8 cellular contexts compared by ENCODE assay signal in genomic region chr11:61828629-61829407, GRCh38. TPM values are rescaled to one million over a fixed set of nuclear protein-coding genes. Genes with fewer than 3 reads are reported as not detected.
A peak's percentile ranks its signal among the peaks of the same experiment; 100 is the strongest.
DNase-seq lines count a peak whose midpoint lies in the region; ATAC-seq and TF ChIP-seq lines count a peak whose summit lies in the region.

No MANE protein-coding gene starts in this region.

- H3K27me3 ChIP-seq in ACC112 (ENCODE audit: insufficient read depth, low read length) (no peaks in the 10 kb centered on the region), lung (ENCODE audit: control insufficient read depth, insufficient read depth) (no peaks in the 10 kb centered on the region), subcutaneous abdominal adipose tissue (ENCODE audit: control insufficient read depth in 5 of 5, insufficient read depth in 4 of 5, low read length in 5 of 5) (peaks cover 0 to 4% (median 0%) of the 10 kb centered on the region in 5 donors)

- no peaks in the 10 kb centered on the region for H3K36me3 ChIP-seq in ACC112 (ENCODE audit: insufficient read depth, low read length)
- no peaks in the 10 kb centered on the region for H3K36me3 ChIP-seq in lung (ENCODE audit: control insufficient read depth in 2 of 2, insufficient read depth in 2 of 2, low read length in 2 of 2)
- H3K36me3 ChIP-seq in subcutaneous abdominal adipose tissue (ENCODE audit: control insufficient read depth in 5 of 5, insufficient read depth in 5 of 5, low read length in 5 of 5) = no peaks in the 10 kb centered on the region

- WGBS in lung, 2 donors = 1% methylated on average over 50 to 55 of the region's 55 CpGs

- H3K4me3 ChIP-seq in ACC112 (ENCODE audit: low read depth, low read length) = peak overlapping the region; percentile 88
- H3K4me3 ChIP-seq in GM12875 (ENCODE audit: low read depth, low read length) = peak overlapping the region; percentile 97
- peak overlapping the region; percentile 54 for H3K4me3 ChIP-seq in lung
- peak overlapping the region; percentile 51 to 77 (median 68) for H3K4me3 ChIP-seq in subcutaneous abdominal adipose tissue (ENCODE audit: low read depth in 1 of 5, low read length in 5 of 5)

- H3K4me1 ChIP-seq in ACC112 (ENCODE audit: control insufficient read depth, insufficient read depth, low read length, unreplicated experiment) = peaks cover 21% of the 10 kb centered on the region
- peaks cover 0 to 10% of the 10 kb centered on the region in 2 donors for H3K4me1 ChIP-seq in lung (ENCODE audit: control insufficient read depth in 2 of 2, insufficient read depth in 2 of 2, low read length in 2 of 2)
- H3K4me1 ChIP-seq in subcutaneous abdominal adipose tissue (ENCODE audit: control insufficient read depth in 5 of 5, insufficient read depth in 5 of 5, low read length in 5 of 5) = peaks cover 12 to 53% (median 40%) of the 10 kb centered on the region in 5 donors

- DNase-seq in KBM-7 = peak; percentile 62
- DNase-seq in effector CD4-positive, alpha-beta T cell = peak; percentile 30
- DNase-seq in lung (ENCODE audit: low spot score) = peak; percentile 43
- no peak for DNase-seq in middle frontal gyrus (ENCODE audit: extremely low spot score, low spot score)

- peak overlapping the region; percentile 36 to 81 (median 62) for H3K9ac ChIP-seq in subcutaneous abdominal adipose tissue (ENCODE audit: low read length in 5 of 5)

- TF ChIP-seq CTCF in GM12875 (IDR thresholded peaks at IDR 0.05; ENCODE audit: borderline replicate concordance, insufficient read depth, low read depth, low read length) = peak; percentile 66
- TF ChIP-seq CTCF in VCaP (conservative IDR thresholded peaks at IDR 0.05) = no peak
- TF ChIP-seq CTCF in lung (IDR thresholded peaks at IDR 0.05; ENCODE audit: control extremely low read depth, extremely low read depth) = peak; percentile 25

- H3K9me3 ChIP-seq in lung (ENCODE audit: control insufficient read depth in 2 of 2, insufficient read depth in 1 of 2, low read length in 1 of 2) (peaks cover 0 to 1% of the 10 kb centered on the region in 2 donors), subcutaneous abdominal adipose tissue (ENCODE audit: control insufficient read depth in 5 of 5, low read length in 5 of 5) (no peaks in the 10 kb centered on the region)

- in situ Hi-C loops in KBM-7 (cut with MboI; ENCODE audit: low pct_unique_long_range_greater_than_20kb, low sequenced_read_pairs) = no loop called here

- peaks cover 33% of the 10 kb centered on the region for H3K79me2 ChIP-seq in ACC112 (ENCODE audit: control insufficient read depth, insufficient read depth, low read length, unreplicated experiment)

- peak overlapping the region; percentile 29 for H2AFZ ChIP-seq in ACC112 (ENCODE audit: low read length, unreplicated experiment)

- no peak overlapping the region for H3K27ac ChIP-seq in ACC112 (ENCODE audit: low read depth, low read length)
- peak overlapping the region; percentile 69 for H3K27ac ChIP-seq in VCaP
- peak overlapping the region; percentile 27 to 87 for H3K27ac ChIP-seq in lung (ENCODE audit: low read depth in 1 of 2, low read length in 1 of 2)
- peak overlapping the region; percentile 55 for H3K27ac ChIP-seq in subcutaneous abdominal adipose tissue (ENCODE audit: low read depth, low read length)

- no peak for ATAC-seq in lung (ENCODE audit: insufficient read depth, low FRiP score)

RNA-seq across cellular contexts. Expression of gene FADS2, which starts 0.7 kb away (rescaled TPM):
- 100 to 1,000 TPM in 1 of 2 donors, 10 to 100 TPM in 1; 44.5 to 165 TPM for total RNA-seq in lung
- 10 to 100 TPM; 58.9 to 98.6 TPM for polyA plus RNA-seq in lung

RNA-seq across cellular contexts. Expression of gene FADS1, which starts 12.0 kb away (rescaled TPM):
- 100 to 1,000 TPM in 1 of 2 donors, 10 to 100 TPM in 1; 35.7 to 102 TPM for total RNA-seq in lung
- polyA plus RNA-seq in lung = 10 to 100 TPM; 35.1 to 54.3 TPM

RNA-seq across cellular contexts. Expression of gene FEN1, which starts 36.1 kb away (rescaled TPM):
- total RNA-seq in lung = 10 to 100 TPM in 1 of 2 donors, 1 to 10 TPM in 1; 6.4 to 13.2 TPM
- 10 to 100 TPM in 1 of 2 donors, 1 to 10 TPM in 1; 7.7 to 12.6 TPM for polyA plus RNA-seq in lung

RNA-seq across cellular contexts. Expression of gene TMEM258, which starts 36.4 kb away (rescaled TPM):
- total RNA-seq in lung = 100 to 1,000 TPM in 1 of 2 donors, 10 to 100 TPM in 1; 43.9 to 118 TPM
- 100 to 1,000 TPM; 208 to 229 TPM for polyA plus RNA-seq in lung
